Comparison of ENCODE assay signal across 8 cellular contexts in genomic region chr1:210328746-210329488, GRCh38. TPM values are rescaled to one million over a fixed set of nuclear protein-coding genes. Genes with fewer than 3 reads are reported as not detected.
DNase-seq lines count a peak whose midpoint lies in the region; ATAC-seq lines count a peak whose summit lies in the region.

TSS of gene HHAT (plus strand) at chr1:210328902. CDS start at chr1:210348976, 20,074 bp downstream.

- CTCF ChIA-PET in CD4-positive, alpha-beta memory T cell (lab: Charles Lee; ENCODE audit: partially characterized antibody): interaction anchor here (1.0 to 1.9 kb wide), 4 partner anchors 9 to 46 kb away, joined by 3 to 8 read pairs (median 3); no protein-coding TSS in a partner anchor

- peak within 1 kb of the TSS; percentile 83 to 98 (median 95) for H3K27ac Mint-ChIP-seq in CD4-positive, alpha-beta memory T cell

- ATAC-seq in GM19351 (IDR thresholded peaks at IDR 0.05; ENCODE audit: unreplicated experiment) (peak; percentile 52), HG03457 (IDR thresholded peaks at IDR 0.05; ENCODE audit: unreplicated experiment) (peak; percentile 46)

- H3K27me3 Mint-ChIP-seq in CD4-positive, alpha-beta memory T cell: peaks cover 0 to 4% of the 10 kb centered on the region in 2 donors

- no peaks in the 10 kb centered on the region for H3K27me3 ChIP-seq in CD4-positive, alpha-beta memory T cell (ENCODE audit: insufficient read depth, low read length)
- H3K27me3 ChIP-seq in mononuclear cell (ENCODE audit: insufficient read depth, low read length): no peaks in the 10 kb centered on the region

- no peaks in the 10 kb centered on the region for H3K36me3 ChIP-seq in CD4-positive, alpha-beta memory T cell (ENCODE audit: insufficient read depth, low read length)

- peak within 1 kb of the TSS; percentile 73 for H3K27ac ChIP-seq in CD4-positive, alpha-beta memory T cell (ENCODE audit: low read depth, low read length)
- H3K27ac ChIP-seq in epithelial cell of prostate: peak within 1 kb of the TSS; percentile 91

- H3K36me3 Mint-ChIP-seq in CD4-positive, alpha-beta memory T cell: peaks cover 4 to 5% of the 10 kb centered on the region in 2 donors

- H3K4me1 ChIP-seq in CD4-positive, alpha-beta memory T cell (ENCODE audit: insufficient read depth, low read length): peaks cover 53% of the 10 kb centered on the region
- H3K4me1 ChIP-seq in mononuclear cell (ENCODE audit: insufficient read depth, low read length): peaks cover 14% of the 10 kb centered on the region

- POLR2A ChIA-PET in CD4-positive, alpha-beta memory T cell (lab: Charles Lee; ENCODE audit: partially characterized antibody): interaction anchor here (0.7 to 3.1 kb wide), 5 partner anchors 12 to 574 kb away, joined by 3 to 33 read pairs (median 5); no protein-coding TSS in a partner anchor

- no peaks in the 10 kb centered on the region for H3K9me3 ChIP-seq in CD4-positive, alpha-beta memory T cell (ENCODE audit: control insufficient read depth in 1 of 2, low read length in 2 of 2)
- no peaks in the 10 kb centered on the region for H3K9me3 ChIP-seq in mononuclear cell (ENCODE audit: low read depth, low read length)

- peaks cover 30 to 52% (median 42%) of the 10 kb centered on the region in 4 donors for H3K4me1 Mint-ChIP-seq in CD4-positive, alpha-beta memory T cell

- peak; percentile 63 to 70 (median 68) for DNase-seq in CD4-positive, alpha-beta memory T cell
- DNase-seq in NCI-H774 (lab: John Stamatoyannopoulos, UW) (peak; percentile 72), activated T-cell treated with anti-CD3 and anti-CD28 coated beads for 24 hours (ENCODE audit: low read depth) (peak; percentile 53), epithelial cell of prostate (ENCODE audit: low read depth, low spot score) (no peak)
- peak; percentile 71 for DNase-seq in stimulated activated CD8-positive, alpha-beta memory T cell treated with anti-CD3 and anti-CD28 coated beads, Interleukin-4, amount 100 ng/mL, for 48 hours

- peak within 1 kb of the TSS; percentile 94 to 99 (median 97) for H3K4me3 Mint-ChIP-seq in CD4-positive, alpha-beta memory T cell

- intact Hi-C loops in CD4-positive, alpha-beta memory T cell (cut with micrococcal nuclease): loop anchor here (2.0 to 5.0 kb wide), 2 partner anchors 32 to 928 kb away; partner anchors contain the start of gene RCOR3

- H3K9me3 Mint-ChIP-seq in CD4-positive, alpha-beta memory T cell: peaks cover 0 to 9% (median 6%) of the 10 kb centered on the region in 8 donors

- peak within 1 kb of the TSS; percentile 50 to 75 for H3K4me3 ChIP-seq in CD4-positive, alpha-beta memory T cell (ENCODE audit: low read length in 2 of 2)
- H3K4me3 ChIP-seq in mononuclear cell (ENCODE audit: low read length): peak within 1 kb of the TSS; percentile 78

RNA-seq across cellular contexts. Expression of gene HHAT, which starts in this region (rescaled TPM):
- 1 to 10 TPM; 6.5 to 6.8 TPM for total RNA-seq in CD4-positive, alpha-beta memory T cell
- polyA plus RNA-seq in CD4-positive, alpha-beta memory T cell: 1 to 10 TPM; 4.3 to 5.2 TPM
- 2.4 TPM for total RNA-seq in mononuclear cell
